Comparison of ENCODE assay signal across 10 cellular contexts in genomic region chr5:31736127-31736526, GRCh38.
"Had no signal": no experiment of that assay in that cellular context is flagged by ENCODE, and none has a peak within 500 bp of the region (broad histone marks: within the 10 kb centered on the region; RNA-seq: fewer than 3 reads in every experiment).

No MANE protein-coding gene starts in this region.

- H3K27ac ChIP-seq: GM23248 had no signal

- H3K9me3 Mint-ChIP-seq: HFFc6 had no signal

- H3K4me3 ChIP-seq: GM23248, GM23338, HAP-1 had no signal

- ATAC-seq: GM23338, HCT116 had no signal

- H3K4me3 Mint-ChIP-seq: GM23338, HFFc6 had no signal

- H3K4me1 ChIP-seq: HAP-1 had no signal

- H3K27ac Mint-ChIP-seq: GM23338, HFFc6 had no signal

- DNase-seq: GM23248, GOT3, H7, H9, HCEC 1CT, HFFc6 had no signal

- H3K36me3 ChIP-seq: HAP-1 had no signal

- H3K9me3 ChIP-seq: HAP-1 had no signal

- H3K4me2 ChIP-seq: GM23338 had no signal

- H2AFZ ChIP-seq: GM23248, GM23338 had no signal

- H3K9ac ChIP-seq: GM23248 had no signal

- FAIRE-seq: H54 had no signal
